In the genomic region with DNA sequence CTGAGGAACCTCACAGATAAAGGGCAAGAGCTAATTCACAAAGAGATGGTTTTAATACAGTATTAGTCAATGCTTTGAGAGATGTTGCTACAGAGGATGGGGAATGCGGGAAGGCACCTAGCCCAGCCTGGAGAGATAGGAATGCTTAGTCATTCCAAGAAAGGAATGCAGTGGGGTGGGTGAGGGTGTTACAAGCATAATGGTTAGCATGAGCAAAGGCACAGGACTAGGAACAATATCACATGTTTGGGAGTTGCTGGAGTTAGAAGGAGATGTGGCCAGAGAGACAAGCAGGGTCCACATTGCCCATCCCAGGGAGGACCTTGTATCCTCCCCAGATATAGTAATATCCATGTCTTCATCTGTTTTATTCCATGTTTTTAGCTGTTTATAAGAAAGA, we compare ENCODE assay signal across 15 cellular contexts.
A peak's percentile ranks its signal among the peaks of the same experiment; 100 is the strongest.
DNase-seq lines count a peak whose midpoint lies in the region; ATAC-seq and TF ChIP-seq lines count a peak whose summit lies in the region.
"Had no signal": no experiment of that assay in that cellular context is flagged by ENCODE, and none has a peak within 500 bp of the region (broad histone marks: within the 10 kb centered on the region; RNA-seq: fewer than 3 reads in every experiment).

No MANE protein-coding gene starts in this region.

- peak; percentile 89 for DNase-seq in ACHN
- DNase-seq in HFF-Myc (ENCODE audit: extremely low read depth, low read depth) = peak; percentile 58
- peak; percentile 75 for DNase-seq in adipocyte (ENCODE audit: low read depth)
- DNase-seq in SK-N-DZ (ENCODE audit: low spot score) = no peak
- no peak for DNase-seq in DMS153 treated with DMSO at 0.1 percent for 48 hours (lab: John Stamatoyannopoulos, UW; ENCODE audit: unreplicated experiment)
- DNase-seq: activated CD4-positive, alpha-beta T cell treated with anti-CD3 and anti-CD28 coated beads, Interleukin-2, amount 50 U/mL, for 1 hour; activated naive CD8-positive, alpha-beta T cell treated with anti-CD3 and anti-CD28 coated beads, Interleukin-2, amount 10 ng/mL, durations not matched to agents 7 days and 5 days; erythroblast; NCI-H1417; Peyer's patch had no signal

- no peaks in the 10 kb centered on the region for H3K36me3 ChIP-seq in adipocyte (ENCODE audit: control insufficient read depth, insufficient read depth, low read length, severe bottlenecking)
- no peaks in the 10 kb centered on the region for H3K36me3 ChIP-seq in iPS-18a (ENCODE audit: control insufficient read depth, low read depth, low read length)
- H3K36me3 ChIP-seq: BLaER1 treated with 17β-estradiol and CSF1 and Interleukin-3, amounts not matched to agents 10 nM and 100 nM; Peyer's patch had no signal

- peaks cover 5% of the 10 kb centered on the region for H3K9me3 ChIP-seq in adipocyte (ENCODE audit: control insufficient read depth, low read length)
- H3K9me3 ChIP-seq in iPS-18a (ENCODE audit: control insufficient read depth, low read depth, low read length) = no peaks in the 10 kb centered on the region
- H3K9me3 ChIP-seq: Peyer's patch had no signal

- ATAC-seq in HG02973 (IDR thresholded peaks at IDR 0.05; ENCODE audit: unreplicated experiment) (no peak), GM19023 (IDR thresholded peaks at IDR 0.05; ENCODE audit: unreplicated experiment) (no peak)
- ATAC-seq: GM12878 had no signal

- no peak overlapping the region for H3K4me3 ChIP-seq in HFF-Myc (replicated peaks; ENCODE audit: low read depth, low read length)
- no peak overlapping the region for H3K4me3 ChIP-seq in adipocyte (ENCODE audit: low read length)
- peak overlapping the region; percentile 3 for H3K4me3 ChIP-seq in iPS-18a (ENCODE audit: low read length)
- H3K4me3 ChIP-seq: BLaER1 treated with 17β-estradiol and CSF1 and Interleukin-3, amounts not matched to agents 10 nM and 100 nM; GM12878; Peyer's patch had no signal

- in situ Hi-C loops in ACHN (cut with HindIII; ENCODE audit: low pct_ligation_motif_present, low pct_unique_long_range_greater_than_20kb, low sequenced_read_pairs) = no loop called here

- H3K4me1 ChIP-seq in adipocyte (ENCODE audit: control insufficient read depth, insufficient read depth, low read length) (peaks cover 17% of the 10 kb centered on the region), iPS-18a (ENCODE audit: control insufficient read depth, low read depth, low read length) (peaks cover 24% of the 10 kb centered on the region)
- H3K4me1 ChIP-seq: Peyer's patch had no signal

- peak overlapping the region; percentile 10 for H3K9ac ChIP-seq in adipocyte (ENCODE audit: low read length)
- H3K9ac ChIP-seq in iPS-18a (ENCODE audit: low read length) = no peak overlapping the region
- H3K9ac ChIP-seq: BLaER1 treated with 17β-estradiol and CSF1 and Interleukin-3, amounts not matched to agents 10 nM and 100 nM had no signal

- TF ChIP-seq CTCF in HFF-Myc (IDR thresholded peaks at IDR 0.05; ENCODE audit: low read depth, low read length, missing control alignments) = no peak

- H3K27ac ChIP-seq in iPS-18a (ENCODE audit: low read length) = peak overlapping the region; percentile 14
- H3K27ac ChIP-seq: BLaER1 treated with 17β-estradiol and CSF1 and Interleukin-3, amounts not matched to agents 10 nM and 100 nM; Peyer's patch had no signal

- no peaks in the 10 kb centered on the region for H3K27me3 ChIP-seq in adipocyte (replicated peaks; ENCODE audit: control insufficient read depth, insufficient read depth, low read length)
- no peaks in the 10 kb centered on the region for H3K27me3 ChIP-seq in iPS-18a (ENCODE audit: control insufficient read depth, insufficient read depth, low read length)
- H3K27me3 ChIP-seq: BLaER1 treated with 17β-estradiol and CSF1 and Interleukin-3, amounts not matched to agents 10 nM and 100 nM; Peyer's patch had no signal

Comparison
In these comparisons a context has a peak if more than half of its experiments do, and no peak if none do; other contexts are left out.
1. DNase-seq: peak in ACHN (single experiment), HFF-Myc (single experiment) and adipocyte (single experiment); none in SK-N-DZ (single experiment) and DMS153 treated with DMSO at 0.1 percent for 48 hours (single experiment).